Comparison of ENCODE assay signal across 31 cellular contexts in genomic region chr11:105579111-105579510, GRCh38. TPM values are rescaled to one million over a fixed set of nuclear protein-coding genes. Genes with fewer than 3 reads are reported as not detected.
"Had no signal": no experiment of that assay in that cellular context is flagged by ENCODE, and none has a peak within 500 bp of the region (broad histone marks: within the 10 kb centered on the region; RNA-seq: fewer than 3 reads in every experiment).

No MANE protein-coding gene starts in this region.

- H3K4me3 ChIP-seq: dorsolateral prefrontal cortex, esophagus squamous epithelium, heart right ventricle, lung, prostate gland, right atrium auricular region, testis, tibial artery, upper lobe of left lung had no signal

- DNase-seq: cerebellar nuclear complex; dorsolateral prefrontal cortex; effector CD4-positive, alpha-beta T cell; erythroblast; esophagus squamous epithelium; foreskin melanocyte; glutamatergic neuron; heart right ventricle; hypothalamus; natural killer cell; stimulated activated CD4-positive, alpha-beta T cell treated with anti-CD3 and anti-CD28 coated beads, Interleukin-2, amount 100 ng/mL, for 24 hours; stimulated activated CD4-positive, alpha-beta T cell treated with anti-CD3 and anti-CD28 coated beads, Interleukin-4, amount 100 ng/mL, for 24 hours; stimulated activated naive CD8-positive, alpha-beta T cell treated with anti-CD3 and anti-CD28 coated beads, Interleukin-15, Interleukin-2, amounts not matched to agents 100 U/mL and 50 U/mL, for 24 hours; substantia nigra; testis; tibial artery; upper lobe of left lung had no signal

- H3K4me1 ChIP-seq: esophagus squamous epithelium, heart right ventricle, parathyroid adenoma, prostate gland, right atrium auricular region, testis, tibial artery, upper lobe of left lung had no signal

- H2AFZ ChIP-seq: parathyroid adenoma had no signal

- H3K27me3 ChIP-seq: dorsolateral prefrontal cortex, esophagus squamous epithelium, heart right ventricle, right atrium auricular region, testis, tibial artery, upper lobe of left lung had no signal

- FAIRE-seq: colon, endothelial cell of umbilical vein, keratinocyte, urothelium cell line had no signal

- H3K79me2 ChIP-seq: parathyroid adenoma had no signal

- H3K27ac ChIP-seq: dorsolateral prefrontal cortex, esophagus squamous epithelium, heart right ventricle, parathyroid adenoma, prostate gland, right atrium auricular region, testis, tibial artery, upper lobe of left lung had no signal

- H3K9ac ChIP-seq: parathyroid adenoma had no signal

- ATAC-seq: heart right ventricle; left lobe of liver; natural killer cell; sciatic nerve; stimulated activated effector memory CD8-positive, alpha-beta T cell treated with anti-CD3 and anti-CD28 coated beads, Interleukin-12 subunit alpha, Interleukin-12 subunit beta, amount 100 ng/mL, for 72 hours; stimulated activated naive CD8-positive, alpha-beta T cell treated with anti-CD3 and anti-CD28 coated beads, Interleukin-15, Interleukin-2, amounts not matched to agents 100 U/mL and 50 U/mL, for 24 hours had no signal

- H3K36me3 ChIP-seq: esophagus squamous epithelium, heart right ventricle, prostate gland, right atrium auricular region, tibial artery, upper lobe of left lung had no signal

- H3K9me3 ChIP-seq: esophagus squamous epithelium, heart right ventricle, prostate gland, testis, tibial artery, upper lobe of left lung had no signal

RNA-seq across cellular contexts. Expression of gene GRIA4, which starts 30.8 kb away (rescaled TPM):
- total RNA-seq: endothelial cell of umbilical vein, esophagus squamous epithelium, heart right ventricle, left lobe of liver, liver, mononuclear cell, natural killer cell, osteoblast, prostate gland, right atrium auricular region, upper lobe of left lung had no signal
- polyA plus RNA-seq: endothelial cell of umbilical vein, heart right ventricle, keratinocyte, liver, lung had no signal
